7 cellular contexts compared by ENCODE assay signal in the genomic region with DNA sequence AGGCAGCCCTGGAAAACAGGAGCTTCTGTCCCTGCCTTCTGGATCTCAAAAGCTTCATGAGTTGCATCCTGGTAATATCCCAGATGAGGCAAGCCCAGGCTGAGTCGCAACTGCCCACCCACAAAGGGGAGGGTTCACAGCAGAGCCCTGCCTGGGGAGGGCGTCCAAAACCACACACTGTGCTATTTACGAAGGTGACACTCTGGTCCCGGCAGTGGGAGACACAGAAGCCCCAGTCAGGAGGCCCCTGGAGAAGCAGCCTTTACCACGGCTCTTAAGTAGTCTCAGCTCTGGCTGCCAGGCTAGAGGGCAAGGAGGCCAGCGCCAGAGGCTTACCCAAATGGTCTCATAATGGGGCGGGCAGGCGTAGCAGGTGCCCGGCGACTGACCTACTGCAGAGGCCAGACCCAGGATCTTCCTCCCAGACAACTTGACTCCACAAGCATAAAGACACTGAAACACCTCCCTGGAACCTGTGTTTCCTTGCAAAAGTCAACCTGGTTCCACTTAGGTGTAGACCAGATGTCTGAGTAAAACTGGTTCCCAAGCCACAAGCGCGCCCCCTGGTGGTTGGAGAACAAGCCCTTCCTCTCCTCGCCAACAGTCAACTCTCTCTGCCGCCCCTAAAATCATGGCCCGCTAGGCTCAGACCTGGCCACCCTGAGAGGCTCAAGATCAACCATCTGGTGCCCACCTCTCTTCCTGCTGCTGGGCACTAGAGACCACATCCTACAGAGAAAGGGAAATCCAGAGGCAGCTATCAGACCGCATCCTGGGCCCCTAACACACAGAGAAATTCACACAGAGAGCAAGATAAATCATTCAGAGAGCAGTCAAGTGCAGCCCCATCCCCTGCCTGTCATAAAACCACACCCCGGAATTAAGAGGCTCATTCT. TPM values are rescaled to one million over a fixed set of nuclear protein-coding genes. Genes with fewer than 3 reads are reported as not detected.
DNase-seq lines count a peak whose midpoint lies in the region; ATAC-seq and TF ChIP-seq lines count a peak whose summit lies in the region.

No MANE protein-coding gene starts in this region.

- peak overlapping the region; percentile 25 for H3K4me3 Mint-ChIP-seq in activated naive CD8-positive, alpha-beta T cell treated with anti-CD3 and anti-CD28 coated beads, Interleukin-2, amount 50 U/mL, for 24 hours

- peaks cover 30% of the 10 kb centered on the region for H3K4me1 ChIP-seq in hepatocyte (ENCODE audit: insufficient read depth)

- ATAC-seq in SK-N-SH treated with all-trans-retinoic acid at 6 μM for 48 hours (peak; percentile 24; the same call in 2 of the 3 replicates), GM18873 (IDR thresholded peaks at IDR 0.05; ENCODE audit: low FRiP score, unreplicated experiment) (no peak)
- peak; percentile 53 for ATAC-seq in activated naive CD8-positive, alpha-beta T cell treated with anti-CD3 and anti-CD28 coated beads, Interleukin-2, amount 50 U/mL, for 24 hours

- no peaks in the 10 kb centered on the region for H3K9me3 ChIP-seq in hepatocyte (ENCODE audit: low read depth)

- WGBS in hepatocyte (ENCODE audit: low lambda C conversion rate, missing lambda C conversion rate) = 41% methylated on average over 17 of the region's 17 CpGs

- H4K20me1 ChIP-seq in hepatocyte (ENCODE audit: insufficient read depth, poor library complexity, severe bottlenecking) = peaks cover 50% of the 10 kb centered on the region

- H3K79me2 ChIP-seq in hepatocyte = no peaks in the 10 kb centered on the region

- TF ChIP-seq CTCF in GM10266 (IDR thresholded peaks at IDR 0.05; ENCODE audit: control insufficient read depth, insufficient read depth, low read depth, missing control alignments) (peak; percentile 71), hepatocyte (IDR thresholded peaks at IDR 0.05; ENCODE audit: poor library complexity) (peak; percentile 92), retinal pigment epithelial cell (conservative IDR thresholded peaks at IDR 0.05; ENCODE audit: low read depth, low read length) (peak; percentile 86)

- peaks cover 7% of the 10 kb centered on the region for H3K27me3 Mint-ChIP-seq in activated naive CD8-positive, alpha-beta T cell treated with anti-CD3 and anti-CD28 coated beads, Interleukin-2, amount 50 U/mL, for 24 hours

- H3K4me2 ChIP-seq in hepatocyte = no peak overlapping the region

- no peaks in the 10 kb centered on the region for H3K27me3 ChIP-seq in hepatocyte

- peaks cover 4% of the 10 kb centered on the region for H3K36me3 Mint-ChIP-seq in activated naive CD8-positive, alpha-beta T cell treated with anti-CD3 and anti-CD28 coated beads, Interleukin-2, amount 50 U/mL, for 24 hours (ENCODE audit: low read depth)

- H3K4me1 Mint-ChIP-seq in activated naive CD8-positive, alpha-beta T cell treated with anti-CD3 and anti-CD28 coated beads, Interleukin-2, amount 50 U/mL, for 24 hours = peaks cover 30% of the 10 kb centered on the region

- no peaks in the 10 kb centered on the region for H3K9me2 ChIP-seq in hepatocyte (replicated peaks; ENCODE audit: insufficient read depth)

- H3K27ac Mint-ChIP-seq in activated naive CD8-positive, alpha-beta T cell treated with anti-CD3 and anti-CD28 coated beads, Interleukin-2, amount 50 U/mL, for 24 hours = no peak overlapping the region

- DNase-seq in GM10266 (ENCODE audit: extremely low spot score) (peak; percentile 72), HuH-7.5 (ENCODE audit: low spot score) (peak; percentile 80), hepatocyte (ENCODE audit: low spot score) (peak; percentile 92), retinal pigment epithelial cell (ENCODE audit: low read depth) (no peak)
- peak; percentile 93 for DNase-seq in activated naive CD8-positive, alpha-beta T cell treated with anti-CD3 and anti-CD28 coated beads, Interleukin-2, amount 50 U/mL, for 24 hours

- H3K36me3 ChIP-seq in hepatocyte (replicated peaks; ENCODE audit: insufficient read depth, low read depth) = no peaks in the 10 kb centered on the region

- no peak overlapping the region for H2AFZ ChIP-seq in hepatocyte

- H3K9me3 Mint-ChIP-seq in activated naive CD8-positive, alpha-beta T cell treated with anti-CD3 and anti-CD28 coated beads, Interleukin-2, amount 50 U/mL, for 24 hours = no peaks in the 10 kb centered on the region

- no peak overlapping the region for H3K27ac ChIP-seq in hepatocyte

- no peak overlapping the region for H3K4me3 ChIP-seq in hepatocyte
- no peak overlapping the region for H3K4me3 ChIP-seq in retinal pigment epithelial cell (ENCODE audit: low read length)

TF ChIP-seq in SK-N-SH treated with all-trans-retinoic acid at 6 μM for 48 hours, 23 proteins besides CTCF, POLR2A, EP300 and RAD21:
- TF ChIP-seq RARB (CRISPR knock-in tag; IDR thresholded peaks at IDR 0.05) = no peak
- no peak for TF ChIP-seq ZFP3 (CRISPR knock-in tag; IDR thresholded peaks at IDR 0.05)
- TF ChIP-seq TCF4 (CRISPR knock-in tag; IDR thresholded peaks at IDR 0.05; ENCODE audit: borderline replicate concordance) = peak; percentile 19; the same call in 1 of the 2 replicates

RNA-seq across cellular contexts. Expression of a gene that starts 5.2 kb away (rescaled TPM):
- 21.4 and 22.3 TPM in 2 replicates for total RNA-seq in hepatocyte
- 11.3 and 15.4 TPM in 2 replicates for polyA plus RNA-seq in hepatocyte
